In genomic region chr5:55873234-55873633, GRCh38 we compare ENCODE assay signal across 35 cellular contexts. TPM values are rescaled to one million over a fixed set of nuclear protein-coding genes. Genes with fewer than 3 reads are reported as not detected.
"Had no signal": no experiment of that assay in that cellular context is flagged by ENCODE, and none has a peak within 500 bp of the region (broad histone marks: within the 10 kb centered on the region; RNA-seq: fewer than 3 reads in every experiment).

No MANE protein-coding gene starts in this region.

- H3K36me3 ChIP-seq: adrenal gland, brain microvascular endothelial cell, breast epithelium had no signal

- H3K4me3 ChIP-seq: adrenal gland, body of pancreas, breast epithelium had no signal

- H3K4me1 ChIP-seq: body of pancreas, breast epithelium had no signal

- ATAC-seq: activated CD8-positive, alpha-beta T cell treated with anti-CD3 and anti-CD28 coated beads for 36 hours; activated naive CD4-positive, alpha-beta T cell treated with anti-CD3 and anti-CD28 coated beads, Interleukin-2, amount 50 U/mL, for 72 hours; activated T-cell treated with anti-CD3 and anti-CD28 coated beads, Interleukin-2, amount 50 U/mL, for 4 hours; activated T-cell treated with anti-CD3 and anti-CD28 coated beads, Interleukin-2, amount 50 U/mL, for 72 hours; activated T-helper 17 cell treated with anti-CD3 and anti-CD28 coated beads, Interleukin-2, amount 50 U/mL, for 72 hours; body of pancreas had no signal

- H3K27me3 ChIP-seq: adrenal gland, body of pancreas, brain microvascular endothelial cell, breast epithelium had no signal

- FAIRE-seq: astrocyte, TTC549 had no signal

- H3K27ac ChIP-seq: adrenal gland, body of pancreas, brain microvascular endothelial cell, breast epithelium, VCaP had no signal

- H3K9me3 ChIP-seq: adrenal gland, body of pancreas, breast epithelium had no signal

- DNase-seq: activated B cell treated with CpG ODN at 0.5 μM for 24 hours; activated CD4-positive, alpha-beta memory T cell treated with anti-CD3 and anti-CD28 coated beads for 36 hours; activated CD4-positive, alpha-beta T cell treated with anti-CD3 and anti-CD28 coated beads for 4 hours; activated CD4-positive, alpha-beta T cell treated with anti-CD3 and anti-CD28 coated beads, Interleukin-2, amount 10 ng/mL, durations not matched to agents 24 days and 14 days; activated CD4-positive, alpha-beta T cell treated with anti-CD3 and anti-CD28 coated beads, Interleukin-2, amount 50 U/mL, for 1 hour; activated CD4-positive, alpha-beta T cell treated with anti-CD3 and anti-CD28 coated beads, Interleukin-2, amount 50 U/mL, for 4 hours; activated CD4-positive, CD25-positive, alpha-beta regulatory T cell treated with anti-CD3 and anti-CD28 coated beads, Interleukin-2, amount 50 U/mL, for 72 hours; activated CD8-positive, alpha-beta memory T cell treated with anti-CD3 and anti-CD28 coated beads, Interleukin-2, amount 50 U/mL, for 4 hours; activated CD8-positive, alpha-beta T cell treated with anti-CD3 and anti-CD28 coated beads for 36 hours; activated effector memory CD4-positive, alpha-beta T cell treated with anti-CD3 and anti-CD28 coated beads, Interleukin-2, amount 50 U/mL, for 16 hours; activated gamma-delta T cell treated with Interleukin-2 at 50 U/mL for 16 hours; activated naive CD4-positive, alpha-beta T cell; activated naive CD4-positive, alpha-beta T cell treated with anti-CD3 and anti-CD28 coated beads for 36 hours; activated naive CD4-positive, alpha-beta T cell treated with anti-CD3 and anti-CD28 coated beads, Interleukin-2, amount 50 U/mL, for 16 hours; activated naive CD8-positive, alpha-beta T cell treated with anti-CD3 and anti-CD28 coated beads for 36 hours; activated T-cell treated with anti-CD3 and anti-CD28 coated beads for 4 hours; activated T-cell treated with anti-CD3 and anti-CD28 coated beads, Interleukin-2, amount 50 U/mL, for 1 hour; activated T-cell treated with anti-CD3 and anti-CD28 coated beads, Interleukin-2, amount 50 U/mL, for 4 hours; activated T-cell treated with anti-CD3 and anti-CD28 coated beads, Interleukin-2, amount 50 U/mL, for 72 hours; adrenal gland; amniotic stem cell; aorta; body of pancreas; brain microvascular endothelial cell; central memory CD4-positive, alpha-beta T cell; T-helper 2 cell; T-helper 9 cell had no signal

RNA-seq across cellular contexts. Expression of gene IL31RA, which starts 22.1 kb away (rescaled TPM):
- total RNA-seq: activated B cell treated with CpG ODN at 0.5 μM for 24 hours; activated CD8-positive, alpha-beta memory T cell treated with anti-CD3 and anti-CD28 coated beads for 36 hours; activated CD8-positive, alpha-beta T cell treated with anti-CD3 and anti-CD28 coated beads for 36 hours; activated naive CD8-positive, alpha-beta T cell treated with anti-CD3 and anti-CD28 coated beads for 36 hours; activated T-cell treated with anti-CD3 and anti-CD28 coated beads, Interleukin-2, amount 50 U/mL, for 4 hours; adrenal gland; body of pancreas; breast epithelium; cerebellum had no signal
